Comparison of ENCODE assay signal across 9 cellular contexts in genomic region chr18:51668101-51668500, GRCh38.
DNase-seq lines count a peak whose midpoint lies in the region; ATAC-seq, FAIRE-seq and TF ChIP-seq lines count a peak whose summit lies in the region.
"Had no signal": no experiment of that assay in that cellular context is flagged by ENCODE, and none has a peak within 500 bp of the region (broad histone marks: within the 10 kb centered on the region; RNA-seq: fewer than 3 reads in every experiment).

No MANE protein-coding gene starts in this region.

- no peaks in the 10 kb centered on the region for H4K20me1 ChIP-seq in OCI-LY3 (ENCODE audit: insufficient read depth, low read length)

- peaks cover 19% of the 10 kb centered on the region for H3K4me1 ChIP-seq in OCI-LY3 (ENCODE audit: low read length)
- H3K4me1 ChIP-seq in iPS DF 6.9 (ENCODE audit: control insufficient read depth, insufficient read depth, low read length) = no peaks in the 10 kb centered on the region; the same call in 1 of the 2 replicates
- no peaks in the 10 kb centered on the region for H3K4me1 ChIP-seq in ascending aorta

- H3K36me3 ChIP-seq in OCI-LY3 (replicated peaks; ENCODE audit: low read depth, low read length) = peaks cover 3% of the 10 kb centered on the region
- H3K36me3 ChIP-seq in iPS DF 6.9 (ENCODE audit: control insufficient read depth, insufficient read depth, low read length) = no peaks in the 10 kb centered on the region
- no peaks in the 10 kb centered on the region for H3K36me3 ChIP-seq in ascending aorta

- no peaks in the 10 kb centered on the region for H3K79me2 ChIP-seq in OCI-LY3 (ENCODE audit: low read length)

- TF ChIP-seq CTCF in D721Med (IDR thresholded peaks at IDR 0.05; ENCODE audit: insufficient read depth, missing control alignments) (peak; percentile 76), OCI-LY3 (IDR thresholded peaks at IDR 0.05; ENCODE audit: low read depth, low read length) (peak; percentile 97), ascending aorta (IDR thresholded peaks at IDR 0.05) (peak in 1 of 3 experiments; percentile 25)

- no CpG with 5 or more reads among the region's 10 CpGs for WGBS in iPS DF 6.9 (ENCODE audit: insufficient coverage, insufficient read length)

- H3K9me3 ChIP-seq in OCI-LY3 (ENCODE audit: insufficient read depth, low read length) = peaks cover 5% of the 10 kb centered on the region; the same call in 1 of the 2 replicates
- no peaks in the 10 kb centered on the region for H3K9me3 ChIP-seq in iPS DF 6.9 (ENCODE audit: control insufficient read depth, insufficient read depth, low read length)
- H3K9me3 ChIP-seq in ascending aorta = peaks cover 0 to 3% of the 10 kb centered on the region in 2 donors

- H3K4me3 ChIP-seq in Jurkat, Clone E6-1 (ENCODE audit: low read length) = no peak overlapping the region
- H3K4me3 ChIP-seq in OCI-LY3 (ENCODE audit: low read length) = peak overlapping the region; percentile 61
- no peak overlapping the region for H3K4me3 ChIP-seq in iPS DF 6.9 (ENCODE audit: low read length)
- H3K4me3 ChIP-seq in ascending aorta = no peak overlapping the region

- peak; percentile 66 for ATAC-seq in GM21381 (IDR thresholded peaks at IDR 0.05; ENCODE audit: unreplicated experiment)

- DNase-seq in D721Med (ENCODE audit: insufficient read length, low spot score) = no peak
- DNase-seq in Jurkat, Clone E6-1 (ENCODE audit: low read depth, low spot score) = peak; percentile 45
- peak; percentile 0 for DNase-seq in amniotic stem cell (lab: John Stamatoyannopoulos, UW)
- peak; percentile 52 for DNase-seq in iPS DF 6.9 (ENCODE audit: low read depth, low spot score)
- DNase-seq in stimulated activated CD4-positive, alpha-beta T cell treated with anti-CD3 and anti-CD28 coated beads, Interleukin-15, amount 100 ng/mL, for 24 hours = peak; percentile 71
- no peak for DNase-seq in ascending aorta (ENCODE audit: low spot score in 2 of 2)
- DNase-seq: naive B cell had no signal

- H3K27me3 ChIP-seq in OCI-LY3 (ENCODE audit: low read depth, low read length) (no peaks in the 10 kb centered on the region), iPS DF 6.9 (ENCODE audit: control insufficient read depth, insufficient read depth, low read length) (no peaks in the 10 kb centered on the region), ascending aorta (no peaks in the 10 kb centered on the region)

- peak overlapping the region; percentile 59 for H3K4me2 ChIP-seq in OCI-LY3 (ENCODE audit: low read length)

- peak overlapping the region; percentile 52 for H2AFZ ChIP-seq in OCI-LY3 (ENCODE audit: low read depth, low read length)

- peak overlapping the region; percentile 49 for H3K9ac ChIP-seq in OCI-LY3 (ENCODE audit: low read length)

- H3K27ac ChIP-seq in OCI-LY3 (ENCODE audit: low read length) (peak overlapping the region; percentile 9), iPS DF 6.9 (ENCODE audit: low read length) (no peak overlapping the region), ascending aorta (no peak overlapping the region)

- peak; percentile 92 for FAIRE-seq in D721Med (lab: Jason Lieb, UNC)

- intact Hi-C loops in ascending aorta (cut with DNase I) = no loop called here

Comparison
In these comparisons a context has a peak if more than half of its experiments do, and no peak if none do; other contexts are left out.
1. DNase-seq: peak in Jurkat, Clone E6-1 (single experiment), amniotic stem cell (single experiment), iPS DF 6.9 (single experiment) and stimulated activated CD4-positive, alpha-beta T cell treated with anti-CD3 and anti-CD28 coated beads, Interleukin-15, amount 100 ng/mL, for 24 hours (single experiment); none in D721Med (single experiment) and ascending aorta (0 of 2).